In the genomic region with DNA sequence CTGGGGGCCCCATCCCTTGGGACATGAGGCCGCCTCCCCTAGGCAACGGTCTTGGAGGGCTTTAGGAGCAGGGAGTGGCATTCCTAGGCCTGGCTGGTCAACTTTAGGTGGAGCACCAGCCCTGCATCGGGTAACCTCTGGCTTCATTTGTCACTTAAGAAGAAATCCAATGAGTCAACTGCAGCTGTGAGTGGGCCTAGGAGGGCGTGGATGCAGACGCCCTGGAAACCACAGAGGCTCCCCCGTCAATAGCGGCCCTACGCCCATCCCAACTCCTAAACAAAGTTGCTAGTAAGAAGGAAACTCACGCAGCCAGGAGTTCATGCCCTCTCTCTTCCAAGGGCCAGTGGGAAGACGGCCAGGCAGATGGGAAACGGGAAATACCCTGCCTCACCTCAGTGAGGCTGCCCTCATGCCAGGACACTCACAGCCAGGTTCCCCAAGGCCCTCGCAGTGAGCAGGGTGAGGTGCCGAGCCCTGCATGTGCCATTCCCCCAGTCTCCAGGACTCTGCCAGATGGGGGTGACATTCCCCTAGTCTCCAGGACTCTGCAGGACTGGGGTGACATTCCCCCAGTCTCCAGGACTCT, we compare ENCODE assay signal across 17 cellular contexts. TPM values are rescaled to one million over a fixed set of nuclear protein-coding genes. Genes with fewer than 3 reads are reported as not detected.
DNase-seq lines count a peak whose midpoint lies in the region; ATAC-seq, FAIRE-seq and TF ChIP-seq lines count a peak whose summit lies in the region.
"Had no signal": no experiment of that assay in that cellular context is flagged by ENCODE, and none has a peak within 500 bp of the region (broad histone marks: within the 10 kb centered on the region; RNA-seq: fewer than 3 reads in every experiment).

No MANE protein-coding gene starts in this region.

- in situ Hi-C loops in mammary epithelial cell (cut with MboI; ENCODE audit: low sequenced_read_pairs in 2 of 2): no loop called here

- peak; percentile 23 for DNase-seq in mammary epithelial cell
- DNase-seq in breast epithelium (ENCODE audit: low spot score in 2 of 2): no peak
- DNase-seq in RCC 7860 (ENCODE audit: low spot score): peak; percentile 12
- peak; percentile 25 for DNase-seq in fibroblast of villous mesenchyme (ENCODE audit: low read depth)
- DNase-seq in upper lobe of right lung: no peak
- no peak for DNase-seq in right cardiac atrium
- DNase-seq: 8988T; activated T-cell treated with anti-CD3 and anti-CD28 coated beads, Interleukin-2, amount 50 U/mL, for 24 hours; effector memory CD4-positive, alpha-beta T cell; NCI-H1048; NCI-H748 treated with DMSO at 0.1 percent for 48 hours; small intestine; tibial artery had no signal

- TF ChIP-seq POLR2A in breast epithelium (IDR thresholded peaks at IDR 0.05): no peak

- no peak overlapping the region for H3K9ac ChIP-seq in mammary epithelial cell (ENCODE audit: insufficient read depth, low read length)
- H3K9ac ChIP-seq: parathyroid adenoma had no signal

- H2AFZ ChIP-seq in mammary epithelial cell (ENCODE audit: low read depth, low read length): no peak overlapping the region
- H2AFZ ChIP-seq: parathyroid adenoma had no signal

- H3K4me1 ChIP-seq in mammary epithelial cell (ENCODE audit: insufficient read depth, low read length): peaks cover under 1% of the 10 kb centered on the region
- no peaks in the 10 kb centered on the region for H3K4me1 ChIP-seq in breast epithelium
- H3K4me1 ChIP-seq in upper lobe of right lung: no peaks in the 10 kb centered on the region
- no peaks in the 10 kb centered on the region for H3K4me1 ChIP-seq in right cardiac atrium (ENCODE audit: control insufficient read depth, insufficient read depth, low read length)
- H3K4me1 ChIP-seq: HAP-1, parathyroid adenoma, tibial artery had no signal

- ATAC-seq in upper lobe of right lung (peak; percentile 72), GM21447 (IDR thresholded peaks at IDR 0.05; ENCODE audit: unreplicated experiment) (no peak), GM18907 (IDR thresholded peaks at IDR 0.05; ENCODE audit: unreplicated experiment) (no peak), right cardiac atrium (no peak)

- H3K36me3 ChIP-seq in mammary epithelial cell (ENCODE audit: insufficient read depth, low read length) (no peaks in the 10 kb centered on the region), breast epithelium (no peaks in the 10 kb centered on the region), upper lobe of right lung (no peaks in the 10 kb centered on the region)
- H3K36me3 ChIP-seq: HAP-1, tibial artery had no signal

- H4K20me1 ChIP-seq in mammary epithelial cell (ENCODE audit: insufficient read depth, low read length): no peaks in the 10 kb centered on the region

- TF ChIP-seq CTCF in mammary epithelial cell (conservative IDR thresholded peaks at IDR 0.05 in 1 of 2, IDR thresholded peaks at IDR 0.05 in 1 of 2; ENCODE audit: extremely low read depth in 1 of 2, insufficient read depth in 1 of 2, low read depth in 1 of 2, low read length in 2 of 2) (no peak), breast epithelium (IDR thresholded peaks at IDR 0.05) (no peak), fibroblast of villous mesenchyme (IDR thresholded peaks at IDR 0.05; ENCODE audit: insufficient read depth, low read depth, low read length) (no peak), upper lobe of right lung (IDR thresholded peaks at IDR 0.05) (no peak)

- no peaks in the 10 kb centered on the region for H3K27me3 ChIP-seq in mammary epithelial cell (ENCODE audit: insufficient read depth, low read length)
- no peaks in the 10 kb centered on the region for H3K27me3 ChIP-seq in breast epithelium
- H3K27me3 ChIP-seq in upper lobe of right lung: no peaks in the 10 kb centered on the region
- H3K27me3 ChIP-seq in right cardiac atrium (ENCODE audit: control insufficient read depth, insufficient read depth): no peaks in the 10 kb centered on the region
- H3K27me3 ChIP-seq: tibial artery had no signal

- no TSS peak for BruUV-seq in mammary epithelial cell (replicated peaks; lab: Mats Ljungman, UMichigan)

- H3K27ac ChIP-seq in mammary epithelial cell (ENCODE audit: insufficient read depth, low read depth, low read length) (no peak overlapping the region), breast epithelium (no peak overlapping the region), upper lobe of right lung (no peak overlapping the region), right cardiac atrium (ENCODE audit: low read length) (no peak overlapping the region)
- H3K27ac ChIP-seq: parathyroid adenoma, tibial artery had no signal

- H3K9me3 ChIP-seq in mammary epithelial cell (replicated peaks; ENCODE audit: insufficient read depth, low read length): no peaks in the 10 kb centered on the region
- H3K9me3 ChIP-seq in breast epithelium: no peaks in the 10 kb centered on the region
- H3K9me3 ChIP-seq in upper lobe of right lung: no peaks in the 10 kb centered on the region
- H3K9me3 ChIP-seq in right cardiac atrium (ENCODE audit: control insufficient read depth, low read length): no peaks in the 10 kb centered on the region
- H3K9me3 ChIP-seq: HAP-1, tibial artery had no signal

- 80% methylated on average over 10 of the region's 13 CpGs for WGBS in mammary epithelial cell (ENCODE audit: low coverage, missing lambda C conversion rate)
- 92% methylated on average over 13 of the region's 13 CpGs for WGBS in right cardiac atrium

- intact Hi-C loops in mammary epithelial cell (cut with micrococcal nuclease) (no loop called here), breast epithelium (cut with DNase I; ENCODE audit: low total_unique reads) (no loop called here), upper lobe of right lung (cut with DNase I) (no loop called here), right cardiac atrium (cut with DNase I) (no loop called here)

- CTCF ChIA-PET in mammary epithelial cell (lab: Charles Lee; ENCODE audit: low non-redundant PET): no interaction called here

- H3K4me2 ChIP-seq in mammary epithelial cell (ENCODE audit: insufficient read depth, low read depth, low read length): no peak overlapping the region

- dilution Hi-C loops in mammary epithelial cell (cut with HindIII; ENCODE audit: low sequenced_read_pairs): loop anchor here (5.0 kb wide), 1 partner anchor 39 kb away; no protein-coding TSS in a partner anchor

- H3K4me3 ChIP-seq in mammary epithelial cell (replicated peaks in 1 of 3; ENCODE audit: insufficient read depth in 1 of 3, low read depth in 2 of 3, low read length in 3 of 3) (no peak overlapping the region), breast epithelium (no peak overlapping the region), fibroblast of villous mesenchyme (ENCODE audit: low read depth, low read length) (no peak overlapping the region), upper lobe of right lung (no peak overlapping the region), right cardiac atrium (ENCODE audit: low read length) (no peak overlapping the region)
- H3K4me3 ChIP-seq: HAP-1, tibial artery had no signal

- no peak for FAIRE-seq in RCC 7860 (lab: Jason Lieb, UNC)
- FAIRE-seq: small intestine had no signal

- H3K79me2 ChIP-seq in mammary epithelial cell (ENCODE audit: insufficient read depth, low read length): peaks cover 10% of the 10 kb centered on the region
- H3K79me2 ChIP-seq: parathyroid adenoma had no signal

RNA-seq across cellular contexts. Expression of a gene that starts 20.8 kb away (rescaled TPM):
- total RNA-seq in mammary epithelial cell: 10 to 100 TPM; 12.3 to 25.4 TPM
- 74.2 TPM for polyA plus RNA-seq in mammary epithelial cell
- polyA minus RNA-seq in mammary epithelial cell: 30.1 TPM
- 10 to 100 TPM; 25.9 to 35.7 (median 29.0) TPM for total RNA-seq in breast epithelium
- 10.3 and 19.4 TPM in 2 replicates for total RNA-seq in fibroblast of villous mesenchyme
- total RNA-seq in upper lobe of right lung: 22.8 TPM
- total RNA-seq in right cardiac atrium: 10 to 100 TPM in 3 of 4 donors, 1 to 10 TPM in 1; 7.2 to 13.1 (median 11.3) TPM
- 12.7 TPM for polyA plus RNA-seq in right cardiac atrium

Comparison
In these comparisons a context has a peak if more than half of its experiments do, and no peak if none do; other contexts are left out.
1. DNase-seq: peak in mammary epithelial cell (single experiment), RCC 7860 (single experiment) and fibroblast of villous mesenchyme (single experiment); none in breast epithelium (0 of 2), upper lobe of right lung (single experiment) and right cardiac atrium (0 of 3).